ENCODE assay signal across 18 cellular contexts in genomic region chr10:3116508-3117100, GRCh38. TPM values are rescaled to one million over a fixed set of nuclear protein-coding genes. Genes with fewer than 3 reads are reported as not detected.
A peak's percentile ranks its signal among the peaks of the same experiment; 100 is the strongest.
DNase-seq lines count a peak whose midpoint lies in the region; ATAC-seq, FAIRE-seq and TF ChIP-seq lines count a peak whose summit lies in the region.
"Had no signal": no experiment of that assay in that cellular context is flagged by ENCODE, and none has a peak within 500 bp of the region (broad histone marks: within the 10 kb centered on the region; RNA-seq: fewer than 3 reads in every experiment).

No MANE protein-coding gene starts in this region.

- no peaks in the 10 kb centered on the region for H3K9me3 Mint-ChIP-seq in H9
- H3K9me3 Mint-ChIP-seq: CD4-positive, CD25-positive, alpha-beta regulatory T cell had no signal

- WGBS in H9 (ENCODE audit: extremely low coverage, insufficient read length, low lambda C conversion rate): no CpG with 5 or more reads among the region's 20 CpGs

- H3K23me2 ChIP-seq in H9 (ENCODE audit: insufficient read length, low read depth, low read length, poor library complexity, severe bottlenecking): no peaks in the 10 kb centered on the region

- peak; percentile 62 for FAIRE-seq in keratinocyte (lab: Jason Lieb, UNC)
- FAIRE-seq: GM19239 had no signal

- no peak overlapping the region for H2AFZ ChIP-seq in H9 (ENCODE audit: low read length)
- no peak overlapping the region for H2AFZ ChIP-seq in keratinocyte (ENCODE audit: control insufficient read depth, low read length)
- no peak overlapping the region for H2AFZ ChIP-seq in osteoblast (ENCODE audit: low read length)

- H2BK20ac ChIP-seq in H9 (ENCODE audit: low read depth, low read length, poor library complexity, severe bottlenecking): no peak overlapping the region

- H3K27me3 ChIP-seq in H9 (ENCODE audit: insufficient read depth, low read length): no peaks in the 10 kb centered on the region
- no peaks in the 10 kb centered on the region for H3K27me3 ChIP-seq in keratinocyte (ENCODE audit: control insufficient read depth, extremely low read depth, insufficient read depth, low read length)
- no peaks in the 10 kb centered on the region for H3K27me3 ChIP-seq in osteoblast (ENCODE audit: insufficient read depth, low read length)
- H3K27me3 ChIP-seq: SJSA1 had no signal

- no peak overlapping the region for H3K4me3 ChIP-seq in keratinocyte (ENCODE audit: control insufficient read depth in 2 of 3, extremely low read depth in 1 of 3, insufficient read depth in 2 of 3, low read depth in 1 of 3, low read length in 3 of 3)
- H3K4me3 ChIP-seq in osteoblast (ENCODE audit: insufficient read depth, low read length): no peak overlapping the region
- H3K4me3 ChIP-seq: SJSA1 had no signal

- no peak overlapping the region for H4K5ac ChIP-seq in H9 (ENCODE audit: insufficient read length, low read depth, low read length)

- H3K27ac Mint-ChIP-seq in H9 (peak overlapping the region in 2 of 3 experiments; percentile 12 to 53; a peak in 3 of 7 replicates), T-helper 17 cell (peak overlapping the region; percentile 51)

- H3T11ph ChIP-seq in H9 (ENCODE audit: low read length): no peak overlapping the region

- no peaks in the 10 kb centered on the region for H3K79me1 ChIP-seq in H9 (ENCODE audit: insufficient read depth, low read depth, low read length, poor library complexity, severe bottlenecking)

- H3K27ac ChIP-seq in H9 (ENCODE audit: insufficient read length, low read depth, low read length) (no peak overlapping the region), keratinocyte (ENCODE audit: control insufficient read depth, insufficient read depth, low read length) (peak overlapping the region; percentile 61), osteoblast (ENCODE audit: low read depth, low read length) (no peak overlapping the region)
- H3K27ac ChIP-seq: SJSA1 had no signal

- H3K9me1 ChIP-seq in keratinocyte (ENCODE audit: control insufficient read depth, extremely low read depth, insufficient read depth, low read length): peaks cover 3% of the 10 kb centered on the region

- H3K79me2 ChIP-seq in H9 (ENCODE audit: insufficient read depth, low read length): no peaks in the 10 kb centered on the region
- peaks cover 2% of the 10 kb centered on the region for H3K79me2 ChIP-seq in keratinocyte (ENCODE audit: control insufficient read depth, insufficient read depth, low read length)
- peaks cover 6% of the 10 kb centered on the region for H3K79me2 ChIP-seq in osteoblast (ENCODE audit: insufficient read depth, low read length)

- H3K4me1 ChIP-seq in H9 (ENCODE audit: insufficient read depth, low read length): no peaks in the 10 kb centered on the region
- peaks cover 13% of the 10 kb centered on the region for H3K4me1 ChIP-seq in keratinocyte (ENCODE audit: control insufficient read depth, extremely low read depth, insufficient read depth, low read length)
- no peaks in the 10 kb centered on the region for H3K4me1 ChIP-seq in osteoblast (ENCODE audit: insufficient read depth, low read length)
- H3K4me1 ChIP-seq: SJSA1 had no signal

- no peak overlapping the region for H2BK120ac ChIP-seq in H9 (ENCODE audit: low read depth, low read length, poor library complexity, severe bottlenecking)

- H2BK12ac ChIP-seq in H9 (ENCODE audit: insufficient read length, low read depth, low read length): no peak overlapping the region

- no peak overlapping the region for H3K9ac ChIP-seq in H9 (ENCODE audit: extremely low read depth, insufficient read length, low read length)
- no peak overlapping the region for H3K9ac ChIP-seq in keratinocyte (ENCODE audit: control insufficient read depth, extremely low read depth, insufficient read depth, low read length)

- no peak overlapping the region for H3K23ac ChIP-seq in H9 (ENCODE audit: insufficient read length, low read depth, low read length)

- no peak overlapping the region for H2AK5ac ChIP-seq in H9 (ENCODE audit: insufficient read length, low read length)

- no peaks in the 10 kb centered on the region for H3K4me1 Mint-ChIP-seq in H9
- H3K4me1 Mint-ChIP-seq in T-helper 17 cell: peaks cover 2% of the 10 kb centered on the region
- H3K4me1 Mint-ChIP-seq: CD4-positive, CD25-positive, alpha-beta regulatory T cell had no signal

- no peak overlapping the region for H2BK15ac ChIP-seq in H9 (ENCODE audit: low read depth, low read length)

- H3K27me3 Mint-ChIP-seq in H9 (ENCODE audit: low read depth) (no peaks in the 10 kb centered on the region), T-helper 17 cell (no peaks in the 10 kb centered on the region)
- H3K27me3 Mint-ChIP-seq: CD4-positive, CD25-positive, alpha-beta regulatory T cell had no signal

- TF ChIP-seq CTCF in H9 (conservative IDR thresholded peaks at IDR 0.05) (no peak), keratinocyte (optimal IDR thresholded peaks at IDR 0.05 in 1 of 3, IDR thresholded peaks at IDR 0.05 in 1 of 3, conservative IDR thresholded peaks at IDR 0.05 in 1 of 3; ENCODE audit: extremely low read depth in 1 of 3, insufficient read depth in 2 of 3, low read length in 3 of 3) (no peak), osteoblast (IDR thresholded peaks at IDR 0.05; ENCODE audit: extremely low read depth, low read depth, low read length) (no peak)

- no peak overlapping the region for H4K91ac ChIP-seq in H9 (ENCODE audit: insufficient read length, low read depth, low read length)

- H2BK5ac ChIP-seq in H9 (ENCODE audit: insufficient read length, low read length): no peak overlapping the region

- no peaks in the 10 kb centered on the region for H4K20me1 ChIP-seq in H9 (ENCODE audit: control insufficient read depth, insufficient read depth, insufficient read length)
- H4K20me1 ChIP-seq in keratinocyte (ENCODE audit: control insufficient read depth, extremely low read depth, insufficient read depth, low read length): no peaks in the 10 kb centered on the region
- H4K20me1 ChIP-seq in osteoblast (ENCODE audit: insufficient read depth, low read length): no peaks in the 10 kb centered on the region

- no peaks in the 10 kb centered on the region for H3K9me3 ChIP-seq in H9 (ENCODE audit: control insufficient read depth, low read depth, low read length)
- no peaks in the 10 kb centered on the region for H3K9me3 ChIP-seq in T-helper 17 cell (ENCODE audit: control insufficient read depth, low read length, poor library complexity, severe bottlenecking)
- no peaks in the 10 kb centered on the region for H3K9me3 ChIP-seq in keratinocyte (ENCODE audit: control insufficient read depth, low read depth, low read length)
- no peaks in the 10 kb centered on the region for H3K9me3 ChIP-seq in osteoblast (ENCODE audit: low read depth, low read length)
- H3K9me3 ChIP-seq: SJSA1 had no signal

- H3K4me2 ChIP-seq in H9 (ENCODE audit: insufficient read depth, insufficient read length, low read length): no peak overlapping the region
- H3K4me2 ChIP-seq in keratinocyte (ENCODE audit: control insufficient read depth, extremely low read depth, insufficient read depth, low read depth, low read length): no peak overlapping the region
- H3K4me2 ChIP-seq in osteoblast (ENCODE audit: insufficient read depth, low read length): no peak overlapping the region

- H3K4me3 Mint-ChIP-seq in H9: no peak overlapping the region
- H3K4me3 Mint-ChIP-seq in T-helper 17 cell: no peak overlapping the region
- H3K4me3 Mint-ChIP-seq: CD4-positive, CD25-positive, alpha-beta regulatory T cell had no signal

- peaks cover 58 to 86% (median 85%) of the 10 kb centered on the region in 3 experiments for H3K36me3 Mint-ChIP-seq in H9 (ENCODE audit: insufficient read depth in 1 of 3, low read depth in 3 of 3)
- peaks cover 10% of the 10 kb centered on the region for H3K36me3 Mint-ChIP-seq in T-helper 17 cell (ENCODE audit: low read depth)

- H3K36me3 ChIP-seq in keratinocyte (ENCODE audit: control insufficient read depth in 2 of 2, extremely low read depth in 1 of 2, insufficient read depth in 2 of 2, low read length in 2 of 2) (peaks cover 47% of the 10 kb centered on the region in 2 experiments), osteoblast (ENCODE audit: insufficient read depth, low read length) (peaks cover 84% of the 10 kb centered on the region)

- no peak overlapping the region for H4K8ac ChIP-seq in H9 (replicated peaks; ENCODE audit: insufficient read length, low read depth, low read length)

- no peak overlapping the region for H3K4ac ChIP-seq in H9 (ENCODE audit: low read depth, low read length)

- DNase-seq in H9 (no peak), T-helper 17 cell (no peak), keratinocyte (ENCODE audit: low read depth, low spot score) (no peak), osteoblast (ENCODE audit: insufficient read length, low spot score, missing footprints) (peak; percentile 1), NCI-H1105 (lab: John Stamatoyannopoulos, UW) (no peak)
- DNase-seq: CD4-positive, CD25-positive, alpha-beta regulatory T cell; Kasumi-1; NCI-H1048; NCI-H1436 treated with DMSO at 0.1 percent for 48 hours; NCI-H2029; NCI-H2227 treated with DMSO at 0.1 percent for 48 hours; NCI-H510A; NCI-H748 treated with DMSO at 0.1 percent for 48 hours had no signal

- ATAC-seq in T-helper 17 cell (no peak), GM19463 (IDR thresholded peaks at IDR 0.05; ENCODE audit: unreplicated experiment) (no peak), HG02623 (IDR thresholded peaks at IDR 0.05; ENCODE audit: unreplicated experiment) (no peak)
- ATAC-seq: Panc1 had no signal

- no peak overlapping the region for H3K56ac ChIP-seq in H9 (ENCODE audit: insufficient read length, low read depth, low read length)

- H3K18ac ChIP-seq in H9 (ENCODE audit: insufficient read length, low read depth, low read length): no peak overlapping the region

- dilution Hi-C loops in keratinocyte (cut with MboI; ENCODE audit: extremely low pct_ligation_motif_present, low sequenced_read_pairs): no loop called here

- no peak overlapping the region for H3K14ac ChIP-seq in H9 (ENCODE audit: insufficient read depth, low read length)

RNA-seq across cellular contexts. Expression of gene PFKP, which starts 49.3 kb away (rescaled TPM):
- 145 and 148 TPM in 2 replicates for total RNA-seq in H9 (2021)
- total RNA-seq in T-helper 17 cell: 100 to 1,000 TPM in 1 of 2 donors, 10 to 100 TPM in 1; 76.9 to 106 TPM
- polyA plus RNA-seq in keratinocyte: 104 to 134 TPM (median 117 TPM) in 3 replicates
- 117 TPM for polyA plus RNA-seq in keratinocyte (2011; ENCODE audit: low read depth)
- 79.3 and 111 TPM in 2 replicates for polyA plus RNA-seq in keratinocyte (2011; cell fraction: cytosol; rRNA removed)
- 162 and 174 TPM in 2 replicates for polyA plus RNA-seq in keratinocyte (2011; cell fraction: nucleus; rRNA removed)
- polyA plus RNA-seq in keratinocyte (2012; ENCODE audit: low replicate concordance): 134 and 205 TPM in 2 replicates
- polyA minus RNA-seq in keratinocyte: 91.1 to 184 TPM (median 107 TPM) in 3 replicates
- polyA minus RNA-seq in keratinocyte (2011; cell fraction: cytosol; rRNA and poly(A)+ RNA removed): 150 TPM
- polyA minus RNA-seq in keratinocyte (2011; cell fraction: nucleus; rRNA and poly(A)+ RNA removed): 95.1 and 112 TPM in 2 replicates
- total RNA-seq in osteoblast: 71.6 and 80.0 TPM in 2 replicates

RNA-seq across cellular contexts. Expression of gene PITRM1, which starts 56.0 kb away (rescaled TPM):
- total RNA-seq in H9 (2021) (27.8 and 28.8 TPM in 2 replicates), T-helper 17 cell (10 to 100 TPM; 61.3 to 79.1 TPM), osteoblast (89.8 and 92.8 TPM in 2 replicates)
- 29.5 to 86.5 TPM (median 47.2 TPM) in 3 replicates for polyA plus RNA-seq in keratinocyte
- polyA plus RNA-seq in keratinocyte (2011; ENCODE audit: low read depth): 20.2 TPM
- polyA plus RNA-seq in keratinocyte (2011; cell fraction: cytosol; rRNA removed): 47.3 and 47.7 TPM in 2 replicates
- 120 and 126 TPM in 2 replicates for polyA plus RNA-seq in keratinocyte (2011; cell fraction: nucleus; rRNA removed)
- polyA plus RNA-seq in keratinocyte (2012; ENCODE audit: low replicate concordance): 46.9 and 75.3 TPM in 2 replicates
- polyA minus RNA-seq in keratinocyte: 32.0 to 86.5 TPM (median 65.6 TPM) in 3 replicates
- polyA minus RNA-seq in keratinocyte (2011; cell fraction: cytosol; rRNA and poly(A)+ RNA removed): 43.9 TPM
- 53.9 and 82.5 TPM in 2 replicates for polyA minus RNA-seq in keratinocyte (2011; cell fraction: nucleus; rRNA and poly(A)+ RNA removed)
